9 cellular contexts compared by ENCODE assay signal in genomic region chr17:14203392-14203791, GRCh38. TPM values are rescaled to one million over a fixed set of nuclear protein-coding genes. Genes with fewer than 3 reads are reported as not detected.
DNase-seq lines count a peak whose midpoint lies in the region; ATAC-seq, FAIRE-seq and TF ChIP-seq lines count a peak whose summit lies in the region.
"Had no signal": no experiment of that assay in that cellular context is flagged by ENCODE, and none has a peak within 500 bp of the region (broad histone marks: within the 10 kb centered on the region; RNA-seq: fewer than 3 reads in every experiment).

No MANE protein-coding gene starts in this region.

- BruUV-seq in Panc1 (replicated peaks; lab: Mats Ljungman, UMichigan): no TSS peak

- DNase-seq in SK-N-SH (no peak), Panc1 (ENCODE audit: low read depth, low spot score) (no peak), astrocyte of the spinal cord (ENCODE audit: low read depth, low spot score) (no peak), neural progenitor cell (ENCODE audit: low spot score) (peak; percentile 44), tibial nerve (ENCODE audit: low spot score in 2 of 2) (no peak), GM12891 (ENCODE audit: insufficient read length, low spot score) (no peak)
- DNase-seq: stimulated activated CD8-positive, alpha-beta memory T cell treated with anti-CD3 and anti-CD28 coated beads, Interleukin-4, amount 100 ng/mL, for 48 hours had no signal

- H4K20me1 ChIP-seq in SK-N-SH (ENCODE audit: insufficient read depth): no peaks in the 10 kb centered on the region
- peaks cover 4% of the 10 kb centered on the region for H4K20me1 ChIP-seq in neural progenitor cell (ENCODE audit: low read depth)

- H3K36me3 ChIP-seq in SK-N-SH (replicated peaks in 1 of 2; ENCODE audit: control insufficient read depth in 1 of 2, insufficient read depth in 2 of 2, low read length in 1 of 2) (peaks cover 0 to 17% of the 10 kb centered on the region in 2 experiments), Panc1 (ENCODE audit: control insufficient read depth, insufficient read depth, low read length) (no peaks in the 10 kb centered on the region), neural progenitor cell (no peaks in the 10 kb centered on the region), tibial nerve (peaks cover 0 to 34% (median 0%) of the 10 kb centered on the region in 3 donors)

- H2AFZ ChIP-seq in SK-N-SH (ENCODE audit: low read depth): no peak overlapping the region
- H2AFZ ChIP-seq in neural progenitor cell (replicated peaks): no peak overlapping the region

- POLR2A ChIA-PET in SK-N-SH (lab: Yijun Ruan, JAX): no interaction called here
- POLR2A ChIA-PET in Panc1 (lab: Charles Lee): no interaction called here

- H3K27me3 ChIP-seq in SK-N-SH (ENCODE audit: insufficient read depth) (no peaks in the 10 kb centered on the region), Panc1 (ENCODE audit: control insufficient read depth, insufficient read depth, low read length) (no peaks in the 10 kb centered on the region), neural progenitor cell (no peaks in the 10 kb centered on the region), tibial nerve (no peaks in the 10 kb centered on the region)

- 98% methylated on average over 3 of the region's 3 CpGs for WGBS in SK-N-SH (ENCODE audit: low lambda C conversion rate)
- WGBS in tibial nerve, 2 donors: 40 to 69% methylated on average over 3 of the region's 3 CpGs

- TF ChIP-seq RAD21 in SK-N-SH (IDR thresholded peaks at IDR 0.05; ENCODE audit: low read length): no peak

- H3K4me3 ChIP-seq in SK-N-SH (ENCODE audit: low read depth in 2 of 2, low read length in 1 of 2): no peak overlapping the region
- H3K4me3 ChIP-seq in Panc1 (ENCODE audit: low read depth in 2 of 2, low read length in 2 of 2): no peak overlapping the region
- no peak overlapping the region for H3K4me3 ChIP-seq in astrocyte of the spinal cord (ENCODE audit: low read depth, low read length)
- H3K4me3 ChIP-seq in neural progenitor cell: no peak overlapping the region
- H3K4me3 ChIP-seq in tibial nerve: no peak overlapping the region

- no peak overlapping the region for H3K4me3 Mint-ChIP-seq in neural progenitor cell

- peaks cover 2% of the 10 kb centered on the region for H3K27me3 Mint-ChIP-seq in neural progenitor cell (ENCODE audit: insufficient read depth, low read depth)

- peaks cover 2% of the 10 kb centered on the region for H3K4me1 Mint-ChIP-seq in neural progenitor cell

- peaks cover 9% of the 10 kb centered on the region for H3K36me3 Mint-ChIP-seq in neural progenitor cell

- H3K9me2 ChIP-seq in SK-N-SH: no peaks in the 10 kb centered on the region

- H3K27ac ChIP-seq in SK-N-SH (ENCODE audit: low read depth in 2 of 2, low read length in 1 of 2) (no peak overlapping the region), Panc1 (ENCODE audit: low read length) (no peak overlapping the region), neural progenitor cell (no peak overlapping the region), tibial nerve (no peak overlapping the region)

- ATAC-seq in SK-N-SH treated with all-trans-retinoic acid at 6 μM for 48 hours (peak; percentile 44; the same call in 1 of the 3 replicates), Panc1 (no peak), GM18498 (IDR thresholded peaks at IDR 0.05; ENCODE audit: unreplicated experiment) (no peak)

- intact Hi-C loops in Panc1 (cut with micrococcal nuclease; ENCODE audit: unreplicated experiment): no loop called here

- in situ Hi-C loops in Panc1 (cut with HindIII; ENCODE audit: low pct_unique_long_range_greater_than_20kb, low sequenced_read_pairs): no loop called here
- in situ Hi-C loops in astrocyte of the spinal cord (cut with HindIII; ENCODE audit: low sequenced_read_pairs): no loop called here

- no peak overlapping the region for H3K9ac ChIP-seq in SK-N-SH
- no peak overlapping the region for H3K9ac ChIP-seq in neural progenitor cell

- no peaks in the 10 kb centered on the region for H3F3A ChIP-seq in SK-N-SH (replicated peaks; ENCODE audit: insufficient read depth)
- no peaks in the 10 kb centered on the region for H3F3A ChIP-seq in neural progenitor cell (ENCODE audit: low read depth)

- TF ChIP-seq EP300 in SK-N-SH (IDR thresholded peaks at IDR 0.05; ENCODE audit: borderline replicate concordance in 1 of 2, low read depth in 1 of 2, low read length in 1 of 2) (no peak), tibial nerve (IDR thresholded peaks at IDR 0.05) (no peak)

- H3K4me1 ChIP-seq in SK-N-SH (ENCODE audit: control insufficient read depth in 1 of 2, insufficient read depth in 2 of 2, low read depth in 1 of 2, low read length in 1 of 2) (peaks cover 0 to 6% of the 10 kb centered on the region in 2 experiments; a peak in 2 of 4 replicates), Panc1 (ENCODE audit: control insufficient read depth, insufficient read depth, low read length) (no peaks in the 10 kb centered on the region), neural progenitor cell (no peaks in the 10 kb centered on the region), tibial nerve (peaks cover 0 to 12% (median 0%) of the 10 kb centered on the region in 4 donors)

- no peak for TF ChIP-seq CTCF in SK-N-SH (IDR thresholded peaks at IDR 0.05)
- peak; percentile 36 for TF ChIP-seq CTCF in Panc1 (IDR thresholded peaks at IDR 0.05)
- TF ChIP-seq CTCF in astrocyte of the spinal cord (IDR thresholded peaks at IDR 0.05; ENCODE audit: low read depth, low read length): peak; percentile 37
- peak; percentile 52 for TF ChIP-seq CTCF in neural progenitor cell (IDR thresholded peaks at IDR 0.05)
- TF ChIP-seq CTCF in tibial nerve (IDR thresholded peaks at IDR 0.05): peak in 1 of 5 experiments; percentile 10

- H3K27ac Mint-ChIP-seq in neural progenitor cell: no peak overlapping the region

- H3K9me3 ChIP-seq in SK-N-SH (no peaks in the 10 kb centered on the region), Panc1 (ENCODE audit: control insufficient read depth, insufficient read depth, low read depth, low read length) (no peaks in the 10 kb centered on the region), neural progenitor cell (ENCODE audit: low read depth) (no peaks in the 10 kb centered on the region), tibial nerve (no peaks in the 10 kb centered on the region)

- CTCF ChIA-PET in SK-N-SH (lab: Yijun Ruan, JAX): no interaction called here
- CTCF ChIA-PET in Panc1 (lab: Charles Lee): no interaction called here

- no peak for TF ChIP-seq POLR2A in tibial nerve (IDR thresholded peaks at IDR 0.05)
- no peak for TF ChIP-seq POLR2A in GM12891 (IDR thresholded peaks at IDR 0.05; ENCODE audit: low read depth, low read length)

- no peaks in the 10 kb centered on the region for H3K9me3 Mint-ChIP-seq in neural progenitor cell

- no peaks in the 10 kb centered on the region for H3K79me2 ChIP-seq in SK-N-SH (ENCODE audit: insufficient read depth)
- H3K79me2 ChIP-seq in neural progenitor cell (ENCODE audit: low read depth): no peaks in the 10 kb centered on the region

- FAIRE-seq in GM12891 (lab: Jason Lieb, UNC): no peak

- H3K4me2 ChIP-seq in SK-N-SH (no peak overlapping the region), neural progenitor cell (no peak overlapping the region)

TF ChIP-seq in SK-N-SH, 30 proteins besides CTCF, POLR2A, EP300 and RAD21 (continues in another document):
- TF ChIP-seq ELF1 (IDR thresholded peaks at IDR 0.05) (no peak), FOSL2 (IDR thresholded peaks at IDR 0.05; ENCODE audit: borderline replicate concordance, low read depth) (no peak), EZH2phosphoT487 (IDR thresholded peaks at IDR 0.05; ENCODE audit: borderline replicate concordance, low read depth) (no peak), TCF12 (IDR thresholded peaks at IDR 0.05) (no peak), MXI1 (IDR thresholded peaks at IDR 0.05; ENCODE audit: low read depth, low read length) (no peak), TAF1 (IDR thresholded peaks at IDR 0.05; ENCODE audit: borderline replicate concordance, low read depth, low read length) (no peak), NFIC (IDR thresholded peaks at IDR 0.05; ENCODE audit: borderline replicate concordance) (no peak), FOXJ3 (CRISPR knock-in tag; IDR thresholded peaks at IDR 0.05) (no peak), SMC3 (IDR thresholded peaks at IDR 0.05; ENCODE audit: low read depth, low read length) (no peak), SIN3A (IDR thresholded peaks at IDR 0.05; ENCODE audit: borderline replicate concordance, low read depth, low read length) (no peak), RCOR1 (IDR thresholded peaks at IDR 0.05; ENCODE audit: low read length) (no peak), POLR2AphosphoS5 (IDR thresholded peaks at IDR 0.05; ENCODE audit: low read depth, low read length) (no peak), TEAD4 (IDR thresholded peaks at IDR 0.05; ENCODE audit: borderline replicate concordance, insufficient read depth) (no peak)

TF ChIP-seq in GM12891, 5 proteins besides CTCF, POLR2A, EP300 and RAD21:
- TF ChIP-seq POLR2AphosphoS5 (IDR thresholded peaks at IDR 0.05; ENCODE audit: low read depth, low read length) (no peak), POU2F2 (IDR thresholded peaks at IDR 0.05; ENCODE audit: low read depth, low read length) (no peak), SPI1 (IDR thresholded peaks at IDR 0.05; ENCODE audit: low read depth, low read length) (no peak), PAX5 (IDR thresholded peaks at IDR 0.05; ENCODE audit: insufficient read depth, low read length, severe bottlenecking) (no peak), TAF1 (IDR thresholded peaks at IDR 0.05; ENCODE audit: low read depth, low read length) (no peak)

RNA-seq across cellular contexts. Expression of gene CDRT15, which starts 33.3 kb away (rescaled TPM):
- not detected in 2 replicates for polyA plus RNA-seq in SK-N-SH (2012; rRNA removed)
- polyA plus RNA-seq in SK-N-SH (2012; cell fraction: cytosol; rRNA removed): not detected in 2 replicates
- polyA plus RNA-seq in SK-N-SH (2012; cell fraction: nucleus; rRNA removed): not detected in 2 replicates
- not detected for total RNA-seq in Panc1 (2021; ENCODE audit: unreplicated experiment)
- polyA plus RNA-seq in Panc1 (2012; ENCODE audit: insufficient read length): not detected
- not detected in 2 replicates for total RNA-seq in neural progenitor cell (ENCODE audit: low replicate concordance)
- not detected for total RNA-seq in tibial nerve
- polyA plus RNA-seq in GM12891 (2012; ENCODE audit: low read depth, missing spikeins): not detected
